In genomic region chr7:22640269-22640668, GRCh38 we compare ENCODE assay signal across 12 cellular contexts.
A peak's percentile ranks its signal among the peaks of the same experiment; 100 is the strongest.
DNase-seq lines count a peak whose midpoint lies in the region; ATAC-seq and TF ChIP-seq lines count a peak whose summit lies in the region.
"Had no signal": no experiment of that assay in that cellular context is flagged by ENCODE, and none has a peak within 500 bp of the region (broad histone marks: within the 10 kb centered on the region; RNA-seq: fewer than 3 reads in every experiment).

No MANE protein-coding gene starts in this region.

- no peak overlapping the region for H3K27ac Mint-ChIP-seq in activated CD4-positive, alpha-beta T cell treated with anti-CD3 and anti-CD28 coated beads, Interleukin-2, amount 10 ng/mL, durations not matched to agents 7 days and 5 days

- H3K36me3 ChIP-seq in GM06990 (ENCODE audit: control insufficient read depth, insufficient read depth, low read length), result no peaks in the 10 kb centered on the region
- H3K36me3 ChIP-seq: esophagus muscularis mucosa had no signal

- H3K4me3 ChIP-seq in GM06990 (replicated peaks; ENCODE audit: low read depth, low read length), result no peak overlapping the region
- H3K4me3 ChIP-seq: esophagus muscularis mucosa, lung, SK-N-MC had no signal

- peaks cover 45% of the 10 kb centered on the region for H3K27me3 Mint-ChIP-seq in activated CD4-positive, alpha-beta T cell treated with anti-CD3 and anti-CD28 coated beads, Interleukin-2, amount 10 ng/mL, durations not matched to agents 7 days and 5 days

- CTCF ChIA-PET in activated CD4-positive, alpha-beta T cell treated with anti-CD3 and anti-CD28 coated beads, Interleukin-2, amount 10 ng/mL, durations not matched to agents 7 days and 5 days (lab: Charles Lee), result interaction anchor here (1.0 to 1.2 kb wide), 2 partner anchors 9 to 27 kb away, joined by 3 read pairs; no protein-coding TSS in a partner anchor

- no peak overlapping the region for H3K4me3 Mint-ChIP-seq in activated CD4-positive, alpha-beta T cell treated with anti-CD3 and anti-CD28 coated beads, Interleukin-2, amount 10 ng/mL, durations not matched to agents 7 days and 5 days

- H3K36me3 Mint-ChIP-seq in activated CD4-positive, alpha-beta T cell treated with anti-CD3 and anti-CD28 coated beads, Interleukin-2, amount 10 ng/mL, durations not matched to agents 7 days and 5 days (ENCODE audit: low read depth), result peaks cover 15% of the 10 kb centered on the region

- DNase-seq in GM06990 (ENCODE audit: extremely low read depth, insufficient read length) (peak; percentile 31), inferior parietal cortex (ENCODE audit: extremely low spot score) (no peak), NCI-H82 treated with DMSO at 0.1 percent for 48 hours (lab: John Stamatoyannopoulos, UW; ENCODE audit: unreplicated experiment) (no peak), NCI-H1105 (lab: John Stamatoyannopoulos, UW) (no peak), NCI-H2081 (lab: John Stamatoyannopoulos, UW) (no peak)
- DNase-seq in activated CD4-positive, alpha-beta T cell treated with anti-CD3 and anti-CD28 coated beads, Interleukin-2, amount 10 ng/mL, durations not matched to agents 7 days and 5 days, result peak; percentile 28
- DNase-seq: NCI-H1930 had no signal

- H3K27me3 ChIP-seq in GM06990 (replicated peaks; ENCODE audit: control insufficient read depth, insufficient read depth, low read length), result no peaks in the 10 kb centered on the region
- H3K27me3 ChIP-seq: esophagus muscularis mucosa had no signal

- peaks cover 20% of the 10 kb centered on the region for H3K9me3 Mint-ChIP-seq in activated CD4-positive, alpha-beta T cell treated with anti-CD3 and anti-CD28 coated beads, Interleukin-2, amount 10 ng/mL, durations not matched to agents 7 days and 5 days

- TF ChIP-seq CTCF in GM06990 (IDR thresholded peaks at IDR 0.05; ENCODE audit: insufficient read depth, low read length, poor library complexity, severe bottlenecking), result no peak

- peaks cover 20% of the 10 kb centered on the region for H3K4me1 Mint-ChIP-seq in activated CD4-positive, alpha-beta T cell treated with anti-CD3 and anti-CD28 coated beads, Interleukin-2, amount 10 ng/mL, durations not matched to agents 7 days and 5 days

- POLR2A ChIA-PET in activated CD4-positive, alpha-beta T cell treated with anti-CD3 and anti-CD28 coated beads, Interleukin-2, amount 10 ng/mL, durations not matched to agents 7 days and 5 days (lab: Charles Lee), result no interaction called here

- peak; percentile 76 for ATAC-seq in GM19324 (IDR thresholded peaks at IDR 0.05; ENCODE audit: low FRiP score, unreplicated experiment)
- ATAC-seq in HG02885 (IDR thresholded peaks at IDR 0.05; ENCODE audit: poor library complexity, unreplicated experiment), result peak; percentile 98

Comparison
In these comparisons a context has a peak if more than half of its experiments do, and no peak if none do; other contexts are left out.
1. DNase-seq: peak in GM06990 (single experiment) and activated CD4-positive, alpha-beta T cell treated with anti-CD3 and anti-CD28 coated beads, Interleukin-2, amount 10 ng/mL, durations not matched to agents 7 days and 5 days (single experiment); none in inferior parietal cortex (single experiment), NCI-H82 treated with DMSO at 0.1 percent for 48 hours (single experiment), NCI-H1105 (single experiment) and NCI-H2081 (0 of 2).